8 cellular contexts compared by ENCODE assay signal in genomic region chr4:55346851-55347255, GRCh38. TPM values are rescaled to one million over a fixed set of nuclear protein-coding genes. Genes with fewer than 3 reads are reported as not detected.
DNase-seq lines count a peak whose midpoint lies in the region; ATAC-seq and TF ChIP-seq lines count a peak whose summit lies in the region.

No MANE protein-coding gene starts in this region.

- no peak for TF ChIP-seq POLR2A in Peyer's patch (IDR thresholded peaks at IDR 0.05)
- no peak for TF ChIP-seq POLR2A in prostate gland (IDR thresholded peaks at IDR 0.05)

- peak; percentile 2 for ATAC-seq in GM19455 (IDR thresholded peaks at IDR 0.05; ENCODE audit: unreplicated experiment)
- ATAC-seq in GM21576 (IDR thresholded peaks at IDR 0.05; ENCODE audit: unreplicated experiment): no peak
- no peak for ATAC-seq in HG03565 (IDR thresholded peaks at IDR 0.05; ENCODE audit: unreplicated experiment)

- H3K4me1 ChIP-seq in Peyer's patch: peaks cover 0 to 11% (median 0%) of the 10 kb centered on the region in 4 donors
- H3K4me1 ChIP-seq in fibroblast of lung (ENCODE audit: control insufficient read depth, extremely low read depth, insufficient read depth, low read length): peaks cover 3% of the 10 kb centered on the region
- H3K4me1 ChIP-seq in prostate gland (replicated peaks): peaks cover 5% of the 10 kb centered on the region

- no peaks in the 10 kb centered on the region for H3K9me3 ChIP-seq in Peyer's patch
- no peaks in the 10 kb centered on the region for H3K9me3 ChIP-seq in fibroblast of lung (ENCODE audit: control insufficient read depth, insufficient read depth, low read depth, low read length)
- no peaks in the 10 kb centered on the region for H3K9me3 ChIP-seq in prostate gland

- H3K27ac ChIP-seq in Peyer's patch: peak overlapping the region; percentile 84 to 94 (median 89)
- H3K27ac ChIP-seq in fibroblast of lung (ENCODE audit: insufficient read depth, low read length): peak overlapping the region; percentile 83
- H3K27ac ChIP-seq in prostate gland: peak overlapping the region; percentile 93

- H3K4me3 ChIP-seq in Peyer's patch (peak overlapping the region; percentile 61 to 83 (median 69)), fibroblast of lung (replicated peaks in 1 of 4; ENCODE audit: control extremely low read depth in 1 of 4, insufficient read depth in 1 of 4, low read depth in 3 of 4, low read length in 4 of 4) (peak overlapping the region; percentile 51 to 72 (median 61)), prostate gland (peak overlapping the region; percentile 69 to 74)

- H3K27me3 ChIP-seq in Peyer's patch (no peaks in the 10 kb centered on the region), fibroblast of lung (ENCODE audit: control insufficient read depth, insufficient read depth, low read length) (no peaks in the 10 kb centered on the region), prostate gland (replicated peaks; ENCODE audit: insufficient read depth) (no peaks in the 10 kb centered on the region)

- peak overlapping the region; percentile 91 for H3K4me2 ChIP-seq in fibroblast of lung (ENCODE audit: extremely low read depth, insufficient read depth, low read length)

- peak overlapping the region; percentile 95 for H2AFZ ChIP-seq in fibroblast of lung (ENCODE audit: low read length)

- no peaks in the 10 kb centered on the region for H4K20me1 ChIP-seq in fibroblast of lung (ENCODE audit: control insufficient read depth, extremely low read depth, insufficient read depth, low read length)

- DNase-seq in Peyer's patch (no peak), fibroblast of lung (ENCODE audit: low read depth in 2 of 2) (no peak), prostate gland (ENCODE audit: low spot score) (no peak), NCI-H1436 treated with DMSO at 0.1 percent for 48 hours (lab: John Stamatoyannopoulos, UW) (no peak), occipital lobe (lab: John Stamatoyannopoulos, UW) (no peak)

- intact Hi-C loops in prostate gland (cut with DNase I): loop anchor here (1.0 to 10.0 kb wide), 4 partner anchors 49 to 508 kb away; partner anchors contain the start of genes CLOCK and EXOC1

- H3K79me2 ChIP-seq in fibroblast of lung (ENCODE audit: control insufficient read depth, insufficient read depth, low read length): no peaks in the 10 kb centered on the region

- WGBS in prostate gland: 44% methylated on average over 16 of the region's 16 CpGs

- no peak for TF ChIP-seq CTCF in Peyer's patch (IDR thresholded peaks at IDR 0.05)
- TF ChIP-seq CTCF in fibroblast of lung (conservative IDR thresholded peaks at IDR 0.05 in 1 of 2, IDR thresholded peaks at IDR 0.05 in 1 of 2; ENCODE audit: low read depth in 1 of 2, low read length in 2 of 2): no peak
- TF ChIP-seq CTCF in prostate gland (IDR thresholded peaks at IDR 0.05): no peak

- H3K9ac ChIP-seq in fibroblast of lung (ENCODE audit: insufficient read depth, low read length): peak overlapping the region; percentile 78

- H3K36me3 ChIP-seq in Peyer's patch (no peaks in the 10 kb centered on the region), fibroblast of lung (ENCODE audit: control insufficient read depth, insufficient read depth, low read length) (no peaks in the 10 kb centered on the region), prostate gland (no peaks in the 10 kb centered on the region)

RNA-seq across cellular contexts. Expression of gene SRD5A3, which starts 0.8 kb away (rescaled TPM):
- total RNA-seq in Peyer's patch (10 to 100 TPM in 2 of 4 donors, 1 to 10 TPM in 2; 1.7 to 19.6 (median 9.4) TPM), fibroblast of lung (4.6 and 5.0 TPM in 2 replicates), prostate gland (10 to 100 TPM in 1 of 2 donors, 1 to 10 TPM in 1; 6.6 to 14.8 TPM), occipital lobe (10.3 TPM)
- polyA plus RNA-seq in fibroblast of lung: 12.3 and 14.3 TPM in 2 replicates
- polyA plus RNA-seq in fibroblast of lung (2012): 12.6 and 15.7 TPM in 2 replicates
- polyA minus RNA-seq in fibroblast of lung (ENCODE audit: low replicate concordance): 22.0 and 22.2 TPM in 2 replicates

RNA-seq across cellular contexts. Expression of gene TMEM165, which starts 48.9 kb away (rescaled TPM):
- total RNA-seq in Peyer's patch (100 to 1,000 TPM in 1 of 4 donors, 10 to 100 TPM in 3; 78.2 to 105 (median 91.4) TPM), fibroblast of lung (98.9 and 108 TPM in 2 replicates), prostate gland (100 to 1,000 TPM; 117 to 183 TPM), occipital lobe (109 TPM)
- 103 and 183 TPM in 2 replicates for polyA plus RNA-seq in fibroblast of lung
- 71.1 and 102 TPM in 2 replicates for polyA plus RNA-seq in fibroblast of lung (2012)
- 137 and 166 TPM in 2 replicates for polyA minus RNA-seq in fibroblast of lung (ENCODE audit: low replicate concordance)
